ENCODE assay signal across 1 cellular context in the genomic region with DNA sequence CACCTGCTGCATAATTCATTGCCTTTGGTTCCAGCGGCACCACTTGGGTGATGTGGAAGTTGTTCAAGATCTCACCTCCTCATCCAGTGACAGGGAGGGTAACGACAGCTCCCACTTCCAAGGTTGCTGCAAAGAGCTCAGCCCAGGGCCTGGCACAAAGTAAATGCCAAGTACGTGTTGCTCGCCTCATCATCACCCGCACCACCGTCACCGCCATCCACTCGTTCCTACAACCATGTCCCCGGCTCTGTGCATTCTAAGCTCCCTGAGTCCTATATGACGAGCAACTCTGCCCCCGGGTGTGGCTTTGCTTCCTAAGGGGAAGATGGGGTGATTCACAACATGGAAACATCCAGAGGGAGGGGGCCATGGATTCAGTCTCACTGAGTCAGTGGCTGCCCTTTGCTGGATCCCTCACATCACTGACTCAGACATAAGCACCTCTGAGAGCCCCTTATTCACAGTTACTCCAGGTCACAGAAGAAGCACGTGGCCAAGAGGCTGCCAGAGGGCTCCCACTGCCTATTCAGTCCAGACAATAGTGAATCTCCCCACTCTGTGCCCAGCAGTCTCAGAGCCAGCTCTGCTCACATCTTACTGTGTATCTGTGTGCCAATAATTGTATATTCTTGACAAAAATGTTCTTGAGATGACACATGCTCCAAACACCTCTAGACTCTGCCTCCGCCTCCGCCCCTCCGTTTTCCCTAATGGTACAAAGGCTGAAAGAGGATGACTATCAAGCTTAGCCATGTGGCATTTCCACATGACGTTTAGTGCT.
TF ChIP-seq lines count a peak whose summit lies in the region.

No MANE protein-coding gene starts in this region.

TF ChIP-seq in A549, 52 proteins besides CTCF, POLR2A, EP300 and RAD21 (continued from another document):
- TF ChIP-seq, protein P1, sequence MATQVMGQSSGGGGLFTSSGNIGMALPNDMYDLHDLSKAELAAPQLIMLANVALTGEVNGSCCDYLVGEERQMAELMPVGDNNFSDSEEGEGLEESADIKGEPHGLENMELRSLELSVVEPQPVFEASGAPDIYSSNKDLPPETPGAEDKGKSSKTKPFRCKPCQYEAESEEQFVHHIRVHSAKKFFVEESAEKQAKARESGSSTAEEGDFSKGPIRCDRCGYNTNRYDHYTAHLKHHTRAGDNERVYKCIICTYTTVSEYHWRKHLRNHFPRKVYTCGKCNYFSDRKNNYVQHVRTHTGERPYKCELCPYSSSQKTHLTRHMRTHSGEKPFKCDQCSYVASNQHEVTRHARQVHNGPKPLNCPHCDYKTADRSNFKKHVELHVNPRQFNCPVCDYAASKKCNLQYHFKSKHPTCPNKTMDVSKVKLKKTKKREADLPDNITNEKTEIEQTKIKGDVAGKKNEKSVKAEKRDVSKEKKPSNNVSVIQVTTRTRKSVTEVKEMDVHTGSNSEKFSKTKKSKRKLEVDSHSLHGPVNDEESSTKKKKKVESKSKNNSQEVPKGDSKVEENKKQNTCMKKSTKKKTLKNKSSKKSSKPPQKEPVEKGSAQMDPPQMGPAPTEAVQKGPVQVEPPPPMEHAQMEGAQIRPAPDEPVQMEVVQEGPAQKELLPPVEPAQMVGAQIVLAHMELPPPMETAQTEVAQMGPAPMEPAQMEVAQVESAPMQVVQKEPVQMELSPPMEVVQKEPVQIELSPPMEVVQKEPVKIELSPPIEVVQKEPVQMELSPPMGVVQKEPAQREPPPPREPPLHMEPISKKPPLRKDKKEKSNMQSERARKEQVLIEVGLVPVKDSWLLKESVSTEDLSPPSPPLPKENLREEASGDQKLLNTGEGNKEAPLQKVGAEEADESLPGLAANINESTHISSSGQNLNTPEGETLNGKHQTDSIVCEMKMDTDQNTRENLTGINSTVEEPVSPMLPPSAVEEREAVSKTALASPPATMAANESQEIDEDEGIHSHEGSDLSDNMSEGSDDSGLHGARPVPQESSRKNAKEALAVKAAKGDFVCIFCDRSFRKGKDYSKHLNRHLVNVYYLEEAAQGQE (IDR thresholded peaks at IDR 0.05): no peak
TF ChIP-seq in A549: peak in this region for 1.
